Comparison of ENCODE assay signal across 8 cellular contexts in genomic region chr21:34029724-34030528, GRCh38. TPM values are rescaled to one million over a fixed set of nuclear protein-coding genes. Genes with fewer than 3 reads are reported as not detected.
DNase-seq lines count a peak whose midpoint lies in the region; ATAC-seq, FAIRE-seq and TF ChIP-seq lines count a peak whose summit lies in the region.

No MANE protein-coding gene starts in this region.

- no peaks in the 10 kb centered on the region for H3K23me2 ChIP-seq in H1 (ENCODE audit: low read depth, low read length)

- H2BK12ac ChIP-seq in H1 (ENCODE audit: low read depth, low read length), result no peak overlapping the region

- H3K36me3 ChIP-seq in MM.1S (replicated peaks; ENCODE audit: insufficient read depth, low read length) (no peaks in the 10 kb centered on the region), H1 (ENCODE audit: control insufficient read depth in 2 of 4, insufficient read depth in 4 of 4, low read length in 3 of 4) (no peaks in the 10 kb centered on the region), subcutaneous abdominal adipose tissue (ENCODE audit: control insufficient read depth in 5 of 5, insufficient read depth in 5 of 5, low read length in 5 of 5) (no peaks in the 10 kb centered on the region)

- no peak for TF ChIP-seq EP300 in H1 (IDR thresholded peaks at IDR 0.05; ENCODE audit: borderline replicate concordance in 1 of 2, low read depth in 2 of 2, low read length in 2 of 2)

- H4K91ac ChIP-seq in H1 (replicated peaks; ENCODE audit: insufficient read length, low read length), result no peak overlapping the region

- FAIRE-seq in H1 (lab: Jason Lieb, UNC), result peak; percentile 97

- WGBS in H1 (ENCODE audit: extremely low coverage in 1 of 2, insufficient coverage in 1 of 2, insufficient read length in 1 of 2, insufficient replicate concordance in 2 of 2, low coverage in 1 of 2, low lambda C conversion rate in 2 of 2, missing lambda C conversion rate in 1 of 2), 2 experiments, result 60% methylated on average over 14 of the region's 14 CpGs; no CpG with 5 or more reads in 1 of the 2 experiments

- H3K79me2 ChIP-seq in MM.1S (ENCODE audit: low read length) (no peaks in the 10 kb centered on the region), H1 (ENCODE audit: control insufficient read depth in 1 of 2, insufficient read depth in 2 of 2, low read length in 2 of 2) (no peaks in the 10 kb centered on the region)

- H3F3A ChIP-seq in MM.1S (ENCODE audit: insufficient read depth, low read length), result no peaks in the 10 kb centered on the region

- TF ChIP-seq CTCF in MM.1S (IDR thresholded peaks at IDR 0.05; ENCODE audit: low read length) (no peak), H1 (IDR thresholded peaks at IDR 0.05; ENCODE audit: control extremely low read depth in 1 of 3, insufficient read depth in 1 of 3, low read depth in 1 of 3, low read length in 3 of 3) (no peak)

- H2BK120ac ChIP-seq in H1 (replicated peaks; ENCODE audit: low read depth, low read length), result no peak overlapping the region

- H4K20me1 ChIP-seq in MM.1S (ENCODE audit: insufficient read depth, low read length) (no peaks in the 10 kb centered on the region), H1 (replicated peaks in 1 of 2; ENCODE audit: control insufficient read depth in 1 of 2, insufficient read depth in 2 of 2, low read length in 2 of 2) (no peaks in the 10 kb centered on the region)

- H2BK20ac ChIP-seq in H1 (ENCODE audit: low read length), result no peak overlapping the region

- peak; percentile 49 for ATAC-seq in GM21737 (IDR thresholded peaks at IDR 0.05; ENCODE audit: unreplicated experiment)

- no peak overlapping the region for H3K23ac ChIP-seq in H1 (ENCODE audit: insufficient read length)

- no peaks in the 10 kb centered on the region for H3K9me2 ChIP-seq in MM.1S (replicated peaks; ENCODE audit: insufficient read depth, low read length)

- peak overlapping the region; percentile 20; the same call in 1 of the 2 replicates for H3K4me3 ChIP-seq in MM.1S (ENCODE audit: low read length)
- H3K4me3 ChIP-seq in H1 (ENCODE audit: extremely low read depth in 1 of 4, insufficient read depth in 2 of 4, low read depth in 3 of 4, low read length in 4 of 4), result peak overlapping the region in 1 of 4 experiments; percentile 16; a peak in 1 of 8 replicates
- H3K4me3 ChIP-seq in subcutaneous abdominal adipose tissue (ENCODE audit: low read depth in 1 of 5, low read length in 5 of 5), result peak overlapping the region in 3 of 5 donors; percentile 13 to 25 (median 20)

- H3K4me2 ChIP-seq in MM.1S (ENCODE audit: low read depth, low read length), result peak overlapping the region; percentile 38; the same call in 1 of the 2 replicates
- H3K4me2 ChIP-seq in H1 (ENCODE audit: insufficient read depth in 1 of 2, low read depth in 2 of 2, low read length in 2 of 2), result peak overlapping the region; percentile 52 to 54

- no peak overlapping the region for H2AK5ac ChIP-seq in H1 (ENCODE audit: low read depth, low read length)

- H2AFZ ChIP-seq in MM.1S (ENCODE audit: low read length) (peak overlapping the region; percentile 61), H1 (ENCODE audit: low read length) (peak overlapping the region; percentile 93)

- H3K9ac ChIP-seq in MM.1S (ENCODE audit: low read length) (no peak overlapping the region), H1 (replicated peaks in 1 of 4; ENCODE audit: extremely low read depth in 1 of 4, low read depth in 3 of 4, low read length in 3 of 4) (no peak overlapping the region), subcutaneous abdominal adipose tissue (ENCODE audit: low read length in 5 of 5) (no peak overlapping the region)

- no peaks in the 10 kb centered on the region for H3K79me1 ChIP-seq in H1 (ENCODE audit: low read depth, low read length)

- no peak for TF ChIP-seq POLR2A in H1 (IDR thresholded peaks at IDR 0.05; ENCODE audit: control extremely low read depth in 1 of 2, low read depth in 2 of 2, low read length in 2 of 2)

- CTCF ChIA-PET in H1 (lab: Charles Lee; ENCODE audit: partially characterized antibody), result no interaction called here

- H3K27me3 ChIP-seq in MM.1S (replicated peaks; ENCODE audit: insufficient read depth, low read length) (no peaks in the 10 kb centered on the region), H1 (replicated peaks in 1 of 4; ENCODE audit: control insufficient read depth in 3 of 4, extremely low read depth in 1 of 4, insufficient read depth in 3 of 4, low read length in 3 of 4) (no peaks in the 10 kb centered on the region), subcutaneous abdominal adipose tissue (ENCODE audit: control insufficient read depth in 5 of 5, insufficient read depth in 4 of 5, low read length in 5 of 5) (no peaks in the 10 kb centered on the region)

- H3K18ac ChIP-seq in H1 (ENCODE audit: extremely low read depth, low read length), result no peak overlapping the region

- peak; percentile 77 for DNase-seq in EH (ENCODE audit: low read depth)
- peak; percentile 82 for DNase-seq in MM.1S
- DNase-seq in activated CD4-positive, alpha-beta T cell treated with anti-CD3 and anti-CD28 coated beads, Interleukin-2, amount 50 U/mL, for 4 hours, result peak; percentile 25 to 27
- peak; percentile 39 to 66 for DNase-seq in H1 (ENCODE audit: low read depth in 1 of 2, low spot score in 2 of 2)
- peak; percentile 56 for DNase-seq in middle frontal gyrus (ENCODE audit: extremely low spot score, low spot score)
- DNase-seq in NCI-H2107 treated with DMSO at 0.1 percent for 48 hours (lab: John Stamatoyannopoulos, UW; ENCODE audit: unreplicated experiment), result no peak

- TF ChIP-seq RAD21 in H1 (IDR thresholded peaks at IDR 0.05 in 1 of 2, conservative IDR thresholded peaks at IDR 0.05 in 1 of 2; ENCODE audit: low read depth in 2 of 2, low read length in 2 of 2), result no peak

- H3K4me1 ChIP-seq in MM.1S (ENCODE audit: low read length) (peaks cover 10% of the 10 kb centered on the region), H1 (replicated peaks in 1 of 4; ENCODE audit: control insufficient read depth in 3 of 4, insufficient read depth in 4 of 4, low read length in 3 of 4) (peaks cover 0 to 4% (median under 1%) of the 10 kb centered on the region in 4 experiments; a peak in 4 of 7 replicates), subcutaneous abdominal adipose tissue (ENCODE audit: control insufficient read depth in 5 of 5, insufficient read depth in 5 of 5, low read length in 5 of 5) (peaks cover 0 to 5% (median 0%) of the 10 kb centered on the region in 5 donors)

- no peak overlapping the region for H3K14ac ChIP-seq in H1 (ENCODE audit: insufficient read length)

- H2BK15ac ChIP-seq in H1 (ENCODE audit: low read length), result no peak overlapping the region

- no peak overlapping the region for H3K4ac ChIP-seq in H1 (replicated peaks; ENCODE audit: insufficient read length, low read depth, low read length)

- no peak overlapping the region for H4K5ac ChIP-seq in H1 (ENCODE audit: insufficient read length, low read depth, low read length)

- peak overlapping the region; percentile 23; the same call in 1 of the 2 replicates for H4K8ac ChIP-seq in H1 (ENCODE audit: extremely low read depth, insufficient read depth, low read length)

- no peak overlapping the region for H3K56ac ChIP-seq in H1 (replicated peaks; ENCODE audit: insufficient read length, low read depth, low read length)

- H3K27ac ChIP-seq in MM.1S (ENCODE audit: low read length) (no peak overlapping the region), H1 (ENCODE audit: low read depth, low read length) (no peak overlapping the region), subcutaneous abdominal adipose tissue (ENCODE audit: low read depth, low read length) (no peak overlapping the region)

- no peak overlapping the region; the same call in 1 of the 2 replicates for H2BK5ac ChIP-seq in H1 (ENCODE audit: low read depth, low read length)

- H3K9me3 ChIP-seq in MM.1S (replicated peaks; ENCODE audit: insufficient read depth, low read length), result no peaks in the 10 kb centered on the region
- H3K9me3 ChIP-seq in H1 (ENCODE audit: insufficient read depth in 2 of 2, low read depth in 1 of 2, low read length in 1 of 2), result no peaks in the 10 kb centered on the region
- H3K9me3 ChIP-seq in subcutaneous abdominal adipose tissue (ENCODE audit: control insufficient read depth in 5 of 5, low read length in 5 of 5), result peaks cover 0 to 4% (median 0%) of the 10 kb centered on the region in 5 donors

- POLR2A ChIA-PET in H1 (lab: Charles Lee; ENCODE audit: partially characterized antibody), result interaction anchor here (0.6 kb wide), 1 partner anchor 81 kb away, joined by 3 read pairs; no protein-coding TSS in a partner anchor

TF ChIP-seq in H1, 55 proteins besides CTCF, POLR2A, EP300 and RAD21 (continues in another document):
- no peak for TF ChIP-seq MAFK (IDR thresholded peaks at IDR 0.05; ENCODE audit: low read depth, low read length)
- no peak for TF ChIP-seq CBX8 (IDR thresholded peaks at IDR 0.05; ENCODE audit: borderline replicate concordance, low read depth, low read length)
- 0 out of 2 replicates have a peak, but pooled peaks have one; percentile 26 for TF ChIP-seq TAF1 (IDR thresholded peaks at IDR 0.05; ENCODE audit: low read depth, low read length)
- TF ChIP-seq NANOG (IDR thresholded peaks at IDR 0.05; ENCODE audit: insufficient read depth, low read depth, low read length, poor library complexity, severe bottlenecking), result no peak
- TF ChIP-seq BCL11A (IDR thresholded peaks at IDR 0.05; ENCODE audit: low read depth in 2 of 2, low read length in 2 of 2), result no peak
- TF ChIP-seq SIX5 (IDR thresholded peaks at IDR 0.05; ENCODE audit: low read depth, low read length), result peak; percentile 90

RNA-seq across cellular contexts. Expression of gene MRPS6, which starts 43.5 kb away (rescaled TPM):
- 154 and 156 TPM in 2 replicates for total RNA-seq in H1 (2021; fragmentation: NEBNext Ultra II Directional; extraction: Animal tissue kit (Norgen Biotek cat#: 25700))
- 61.3 and 62.7 TPM in 2 replicates for polyA plus RNA-seq in H1 (2011; rRNA removed)
- 69.0 TPM for polyA plus RNA-seq in H1 (2011; cell fraction: cytosol; rRNA removed)
- polyA plus RNA-seq in H1 (2011; cell fraction: nucleus; rRNA removed), result 30.3 TPM
- polyA plus RNA-seq in H1 (2012, experiment 1 of 2), result 92.0 to 134 TPM (median 121 TPM) in 4 replicates
- 158 TPM for polyA plus RNA-seq in H1 (2012, experiment 2 of 2)
- 171 TPM for polyA plus RNA-seq in H1 (2013, experiment 1 of 2)
- polyA plus RNA-seq in H1 (2013, experiment 2 of 2), result 185 TPM
- 17.3 and 19.4 TPM in 2 replicates for polyA minus RNA-seq in H1 (2011; rRNA and poly(A)+ RNA removed)
- 15.8 TPM for polyA minus RNA-seq in H1 (2011; cell fraction: cytosol; rRNA and poly(A)+ RNA removed)
- 33.2 TPM for polyA minus RNA-seq in H1 (2011; cell fraction: nucleus; rRNA and poly(A)+ RNA removed)

RNA-seq across cellular contexts. Expression of gene SLC5A3, which starts 43.5 kb away (rescaled TPM):
- total RNA-seq in H1 (2021; fragmentation: NEBNext Ultra II Directional; extraction: Animal tissue kit (Norgen Biotek cat#: 25700)), result 19.4 TPM in 2 replicates
- 2.4 and 4.0 TPM in 2 replicates for polyA plus RNA-seq in H1 (2011; rRNA removed)
- polyA plus RNA-seq in H1 (2011; cell fraction: cytosol; rRNA removed), result 4.2 TPM
- 3.0 TPM for polyA plus RNA-seq in H1 (2011; cell fraction: nucleus; rRNA removed)
- 3.3 to 5.8 TPM (median 4.2 TPM) in 4 replicates for polyA plus RNA-seq in H1 (2012, experiment 1 of 2)
- 0.25 TPM for polyA plus RNA-seq in H1 (2012, experiment 2 of 2)
- 9.6 TPM for polyA plus RNA-seq in H1 (2013, experiment 1 of 2)
- polyA plus RNA-seq in H1 (2013, experiment 2 of 2), result 8.5 TPM
- polyA minus RNA-seq in H1 (2011; rRNA and poly(A)+ RNA removed), result 21.0 and 25.5 TPM in 2 replicates
- 11.6 TPM for polyA minus RNA-seq in H1 (2011; cell fraction: cytosol; rRNA and poly(A)+ RNA removed)
- polyA minus RNA-seq in H1 (2011; cell fraction: nucleus; rRNA and poly(A)+ RNA removed), result 44.9 TPM
